In the genomic region with DNA sequence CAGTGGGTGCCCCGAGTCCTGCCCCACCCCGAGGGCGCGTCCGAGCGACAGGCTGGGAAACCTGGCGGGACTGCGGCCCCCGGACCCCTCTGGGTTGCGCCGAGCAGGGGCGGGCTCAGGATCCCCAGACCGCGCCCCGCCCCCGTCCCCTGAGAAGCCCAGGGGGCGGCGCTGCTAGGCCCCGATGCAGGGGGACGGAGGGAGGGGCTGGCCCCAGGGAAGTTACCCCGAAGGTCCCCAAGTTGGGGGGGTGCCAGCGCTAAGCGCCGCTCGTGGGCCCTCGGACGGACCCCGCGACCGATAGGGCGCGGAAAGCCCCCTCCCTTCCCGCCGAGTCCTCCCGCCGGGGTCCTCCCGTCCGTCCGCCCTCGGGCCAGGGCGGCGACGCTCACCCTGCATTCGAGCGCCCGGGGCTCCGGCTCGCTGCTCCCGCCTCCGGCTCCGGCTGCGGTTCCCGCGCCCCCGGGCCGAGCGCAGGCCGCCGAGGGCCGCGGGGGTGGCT, we compare ENCODE assay signal across 1 cellular context.
TF ChIP-seq lines count a peak whose summit lies in the region.

No MANE protein-coding gene starts in this region.

TF ChIP-seq in H1, 55 proteins besides CTCF, POLR2A, EP300 and RAD21:
- TF ChIP-seq HDAC2 (IDR thresholded peaks at IDR 0.05; ENCODE audit: borderline replicate concordance in 1 of 2, low read depth in 2 of 2, low read length in 2 of 2) (0 out of 4 replicates have a peak, but pooled peaks of 1 of the 2 experiments have one; percentile 12), RBBP5 (IDR thresholded peaks at IDR 0.05; ENCODE audit: borderline replicate concordance, low read depth, low read length) (0 out of 2 replicates have a peak, but pooled peaks have one; percentile 55), ATF2 (IDR thresholded peaks at IDR 0.05; ENCODE audit: low read length) (no peak), PHF8 (conservative IDR thresholded peaks at IDR 0.05; ENCODE audit: low read depth, low read length) (0 out of 2 replicates have a peak, but pooled peaks have one; percentile 41), ASH2L (IDR thresholded peaks at IDR 0.05; ENCODE audit: low read length) (peak; percentile 16), RXRA (IDR thresholded peaks at IDR 0.05; ENCODE audit: insufficient read depth, low read depth, low read length) (no peak), KDM4A (IDR thresholded peaks at IDR 0.05; ENCODE audit: low read depth, low read length, severe bottlenecking) (peak; percentile 35), GTF2F1 (IDR thresholded peaks at IDR 0.05; ENCODE audit: borderline replicate concordance, low read depth, low read length) (no peak)
